In genomic region chr7:139784643-139785042, GRCh38 we compare ENCODE assay signal across 17 cellular contexts. TPM values are rescaled to one million over a fixed set of nuclear protein-coding genes. Genes with fewer than 3 reads are reported as not detected.
"Had no signal": no experiment of that assay in that cellular context is flagged by ENCODE, and none has a peak within 500 bp of the region (broad histone marks: within the 10 kb centered on the region; RNA-seq: fewer than 3 reads in every experiment).

No MANE protein-coding gene starts in this region.

- H3K27ac ChIP-seq: colonic mucosa, right atrium auricular region, testis, upper lobe of left lung had no signal

- H3K4me3 ChIP-seq: colonic mucosa, right atrium auricular region, smooth muscle cell, testis, upper lobe of left lung had no signal

- FAIRE-seq: endometrium had no signal

- H3K36me3 ChIP-seq: colonic mucosa, right atrium auricular region, upper lobe of left lung had no signal

- ATAC-seq: T-helper 17 cell had no signal

- H3K4me2 ChIP-seq: smooth muscle cell had no signal

- DNase-seq: activated B cell treated with CpG ODN at 0.5 μM for 24 hours; activated CD4-positive, alpha-beta T cell treated with anti-CD3 and anti-CD28 coated beads, Interleukin-2, amount 10 ng/mL, durations not matched to agents 24 days and 14 days; activated CD8-positive, alpha-beta memory T cell treated with anti-CD3 and anti-CD28 coated beads for 24 hours; activated gamma-delta T cell treated with Interleukin-2 at 50 U/mL for 16 hours; amniotic stem cell; colonic mucosa; foreskin fibroblast; glutamatergic neuron; nephron progenitor cell; stimulated activated CD4-positive, alpha-beta T cell treated with anti-CD3 and anti-CD28 coated beads, Interleukin-4, amount 100 ng/mL, for 4 hours; stimulated activated CD8-positive, alpha-beta memory T cell treated with anti-CD3 and anti-CD28 coated beads, Interleukin-4, amount 100 ng/mL, for 48 hours; T-helper 17 cell; testis; upper lobe of left lung had no signal

- H3K4me1 ChIP-seq: colonic mucosa, right atrium auricular region, testis, upper lobe of left lung had no signal

- H3K27me3 ChIP-seq: colonic mucosa, right atrium auricular region, testis, upper lobe of left lung had no signal

- H3K9me3 ChIP-seq: colonic mucosa, right atrium auricular region, testis, upper lobe of left lung had no signal

RNA-seq across cellular contexts. Expression of gene TBXAS1, which starts 44.4 kb away (rescaled TPM):
- total RNA-seq: smooth muscle cell had no signal
